ENCODE assay signal across 1 cellular context in the genomic region with DNA sequence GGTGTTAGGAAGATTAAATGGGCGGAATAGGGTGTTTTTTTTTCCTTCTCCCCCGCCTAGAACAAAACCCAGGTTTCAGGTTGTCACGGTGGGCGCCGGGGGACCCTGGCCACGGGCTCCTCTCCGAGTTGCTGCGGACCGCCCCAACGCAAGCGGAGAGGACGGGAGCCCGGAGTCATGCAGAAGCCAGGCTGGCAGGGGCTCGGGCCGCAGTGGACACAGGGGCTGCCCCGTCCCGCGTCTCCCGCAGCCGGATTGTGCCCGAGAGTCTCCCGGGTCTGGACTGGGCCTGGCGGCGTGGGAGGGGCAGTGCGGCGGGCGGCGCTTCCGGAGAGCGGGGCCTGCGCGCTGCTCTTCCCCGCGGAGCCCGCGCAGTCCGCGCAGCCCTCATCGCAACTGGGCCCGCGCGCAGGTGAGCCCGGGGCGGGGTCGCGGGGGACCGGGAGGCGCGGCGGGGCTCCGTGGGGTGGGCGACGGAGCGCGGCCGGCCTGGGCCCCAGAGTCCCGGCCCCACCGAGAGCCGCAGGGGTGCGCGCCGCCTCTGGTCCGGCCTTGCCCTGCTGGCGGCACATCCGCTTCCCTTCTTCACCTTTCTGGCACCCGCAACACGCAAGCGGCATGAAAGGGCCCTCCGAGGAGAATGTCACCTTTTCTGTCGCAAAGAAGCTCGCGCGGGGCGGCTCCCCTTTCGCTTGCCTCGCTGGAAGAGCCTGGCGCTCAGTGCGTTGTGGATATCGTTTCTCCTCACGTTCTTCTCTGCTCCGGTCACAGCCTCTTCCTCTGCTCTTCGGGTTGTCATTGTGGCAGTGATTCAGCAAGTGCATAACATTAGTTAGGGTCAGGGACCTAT.
TF ChIP-seq lines count a peak whose summit lies in the region.

A gene with protein sequence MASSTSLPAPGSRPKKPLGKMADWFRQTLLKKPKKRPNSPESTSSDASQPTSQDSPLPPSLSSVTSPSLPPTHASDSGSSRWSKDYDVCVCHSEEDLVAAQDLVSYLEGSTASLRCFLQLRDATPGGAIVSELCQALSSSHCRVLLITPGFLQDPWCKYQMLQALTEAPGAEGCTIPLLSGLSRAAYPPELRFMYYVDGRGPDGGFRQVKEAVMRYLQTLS (plus strand): TSS at position 352 of the 850 bp plus-strand sequence. CDS start 7,802 bp downstream, outside the sequence.

TF ChIP-seq in HepG2, 621 proteins besides CTCF, POLR2A, EP300 and RAD21 (continued from another document and continues in another):
- TF ChIP-seq, protein P1, sequence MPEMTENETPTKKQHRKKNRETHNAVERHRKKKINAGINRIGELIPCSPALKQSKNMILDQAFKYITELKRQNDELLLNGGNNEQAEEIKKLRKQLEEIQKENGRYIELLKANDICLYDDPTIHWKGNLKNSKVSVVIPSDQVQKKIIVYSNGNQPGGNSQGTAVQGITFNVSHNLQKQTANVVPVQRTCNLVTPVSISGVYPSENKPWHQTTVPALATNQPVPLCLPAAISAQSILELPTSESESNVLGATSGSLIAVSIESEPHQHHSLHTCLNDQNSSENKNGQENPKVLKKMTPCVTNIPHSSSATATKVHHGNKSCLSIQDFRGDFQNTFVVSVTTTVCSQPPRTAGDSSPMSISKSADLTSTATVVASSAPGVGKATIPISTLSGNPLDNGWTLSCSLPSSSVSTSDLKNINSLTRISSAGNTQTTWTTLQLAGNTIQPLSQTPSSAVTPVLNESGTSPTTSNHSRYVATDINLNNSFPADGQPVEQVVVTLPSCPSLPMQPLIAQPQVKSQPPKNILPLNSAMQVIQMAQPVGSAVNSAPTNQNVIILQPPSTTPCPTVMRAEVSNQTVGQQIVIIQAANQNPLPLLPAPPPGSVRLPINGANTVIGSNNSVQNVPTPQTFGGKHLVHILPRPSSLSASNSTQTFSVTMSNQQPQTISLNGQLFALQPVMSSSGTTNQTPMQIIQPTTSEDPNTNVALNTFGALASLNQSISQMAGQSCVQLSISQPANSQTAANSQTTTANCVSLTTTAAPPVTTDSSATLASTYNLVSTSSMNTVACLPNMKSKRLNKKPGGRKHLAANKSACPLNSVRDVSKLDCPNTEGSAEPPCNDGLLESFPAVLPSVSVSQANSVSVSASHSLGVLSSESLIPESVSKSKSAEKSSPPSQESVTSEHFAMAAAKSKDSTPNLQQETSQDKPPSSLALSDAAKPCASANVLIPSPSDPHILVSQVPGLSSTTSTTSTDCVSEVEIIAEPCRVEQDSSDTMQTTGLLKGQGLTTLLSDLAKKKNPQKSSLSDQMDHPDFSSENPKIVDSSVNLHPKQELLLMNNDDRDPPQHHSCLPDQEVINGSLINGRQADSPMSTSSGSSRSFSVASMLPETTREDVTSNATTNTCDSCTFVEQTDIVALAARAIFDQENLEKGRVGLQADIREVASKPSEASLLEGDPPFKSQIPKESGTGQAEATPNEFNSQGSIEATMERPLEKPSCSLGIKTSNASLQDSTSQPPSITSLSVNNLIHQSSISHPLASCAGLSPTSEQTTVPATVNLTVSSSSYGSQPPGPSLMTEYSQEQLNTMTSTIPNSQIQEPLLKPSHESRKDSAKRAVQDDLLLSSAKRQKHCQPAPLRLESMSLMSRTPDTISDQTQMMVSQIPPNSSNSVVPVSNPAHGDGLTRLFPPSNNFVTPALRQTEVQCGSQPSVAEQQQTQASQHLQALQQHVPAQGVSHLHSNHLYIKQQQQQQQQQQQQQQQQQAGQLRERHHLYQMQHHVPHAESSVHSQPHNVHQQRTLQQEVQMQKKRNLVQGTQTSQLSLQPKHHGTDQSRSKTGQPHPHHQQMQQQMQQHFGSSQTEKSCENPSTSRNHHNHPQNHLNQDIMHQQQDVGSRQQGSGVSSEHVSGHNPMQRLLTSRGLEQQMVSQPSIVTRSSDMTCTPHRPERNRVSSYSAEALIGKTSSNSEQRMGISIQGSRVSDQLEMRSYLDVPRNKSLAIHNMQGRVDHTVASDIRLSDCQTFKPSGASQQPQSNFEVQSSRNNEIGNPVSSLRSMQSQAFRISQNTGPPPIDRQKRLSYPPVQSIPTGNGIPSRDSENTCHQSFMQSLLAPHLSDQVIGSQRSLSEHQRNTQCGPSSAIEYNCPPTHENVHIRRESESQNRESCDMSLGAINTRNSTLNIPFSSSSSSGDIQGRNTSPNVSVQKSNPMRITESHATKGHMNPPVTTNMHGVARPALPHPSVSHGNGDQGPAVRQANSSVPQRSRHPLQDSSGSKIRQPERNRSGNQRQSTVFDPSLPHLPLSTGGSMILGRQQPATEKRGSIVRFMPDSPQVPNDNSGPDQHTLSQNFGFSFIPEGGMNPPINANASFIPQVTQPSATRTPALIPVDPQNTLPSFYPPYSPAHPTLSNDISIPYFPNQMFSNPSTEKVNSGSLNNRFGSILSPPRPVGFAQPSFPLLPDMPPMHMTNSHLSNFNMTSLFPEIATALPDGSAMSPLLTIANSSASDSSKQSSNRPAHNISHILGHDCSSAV (CRISPR knock-in tag; IDR thresholded peaks at IDR 0.05; ENCODE audit: borderline replicate concordance): no peak
- TF ChIP-seq ZNF709 (CRISPR knock-in tag; IDR thresholded peaks at IDR 0.05) (peak; percentile 53; the same call in 1 of the 2 replicates), TAF1 (CRISPR knock-in tag; IDR thresholded peaks at IDR 0.05) (peak; percentile 75; the same call in 1 of the 2 replicates), MED1 (CRISPR knock-in tag; IDR thresholded peaks at IDR 0.05) (peak; percentile 57), NR1H2 (CRISPR knock-in tag; IDR thresholded peaks at IDR 0.05; ENCODE audit: borderline replicate concordance, low read depth) (no peak), BORCS8-MEF2B (CRISPR knock-in tag; IDR thresholded peaks at IDR 0.05) (peak; percentile 57; the same call in 1 of the 2 replicates), SRSF9 (IDR thresholded peaks at IDR 0.05; ENCODE audit: borderline replicate concordance, insufficient read depth, low read depth, low read length, poor library complexity, severe bottlenecking) (no peak), FOXA3 (CRISPR knock-in tag; IDR thresholded peaks at IDR 0.05) (peak; percentile 21; the same call in 1 of the 2 replicates), ZNF234 (CRISPR knock-in tag; conservative IDR thresholded peaks at IDR 0.05) (no peak), ZNF678 (CRISPR knock-in tag; IDR thresholded peaks at IDR 0.05) (no peak), KDM2A (CRISPR knock-in tag; IDR thresholded peaks at IDR 0.05; ENCODE audit: borderline replicate concordance, low read depth) (peak; percentile 79), JDP2 (CRISPR knock-in tag; IDR thresholded peaks at IDR 0.05; ENCODE audit: borderline replicate concordance) (no peak; the same call in 1 of the 2 replicates), ELF4 (CRISPR knock-in tag; IDR thresholded peaks at IDR 0.05; ENCODE audit: borderline replicate concordance) (no peak; the same call in 1 of the 2 replicates), KLF15 (CRISPR knock-in tag; IDR thresholded peaks at IDR 0.05; ENCODE audit: borderline replicate concordance) (no peak), MIER2 (CRISPR knock-in tag; IDR thresholded peaks at IDR 0.05) (no peak), NR3C1 (CRISPR knock-in tag; IDR thresholded peaks at IDR 0.05) (no peak), ZKSCAN5 (CRISPR knock-in tag; IDR thresholded peaks at IDR 0.05) (no peak)
- TF ChIP-seq, protein P2, sequence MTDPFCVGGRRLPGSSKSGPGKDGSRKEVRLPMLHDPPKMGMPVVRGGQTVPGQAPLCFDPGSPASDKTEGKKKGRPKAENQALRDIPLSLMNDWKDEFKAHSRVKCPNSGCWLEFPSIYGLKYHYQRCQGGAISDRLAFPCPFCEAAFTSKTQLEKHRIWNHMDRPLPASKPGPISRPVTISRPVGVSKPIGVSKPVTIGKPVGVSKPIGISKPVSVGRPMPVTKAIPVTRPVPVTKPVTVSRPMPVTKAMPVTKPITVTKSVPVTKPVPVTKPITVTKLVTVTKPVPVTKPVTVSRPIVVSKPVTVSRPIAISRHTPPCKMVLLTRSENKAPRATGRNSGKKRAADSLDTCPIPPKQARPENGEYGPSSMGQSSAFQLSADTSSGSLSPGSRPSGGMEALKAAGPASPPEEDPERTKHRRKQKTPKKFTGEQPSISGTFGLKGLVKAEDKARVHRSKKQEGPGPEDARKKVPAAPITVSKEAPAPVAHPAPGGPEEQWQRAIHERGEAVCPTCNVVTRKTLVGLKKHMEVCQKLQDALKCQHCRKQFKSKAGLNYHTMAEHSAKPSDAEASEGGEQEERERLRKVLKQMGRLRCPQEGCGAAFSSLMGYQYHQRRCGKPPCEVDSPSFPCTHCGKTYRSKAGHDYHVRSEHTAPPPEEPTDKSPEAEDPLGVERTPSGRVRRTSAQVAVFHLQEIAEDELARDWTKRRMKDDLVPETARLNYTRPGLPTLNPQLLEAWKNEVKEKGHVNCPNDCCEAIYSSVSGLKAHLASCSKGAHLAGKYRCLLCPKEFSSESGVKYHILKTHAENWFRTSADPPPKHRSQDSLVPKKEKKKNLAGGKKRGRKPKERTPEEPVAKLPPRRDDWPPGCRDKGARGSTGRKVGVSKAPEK (CRISPR knock-in tag; IDR thresholded peaks at IDR 0.05; ENCODE audit: borderline replicate concordance): no peak
- TF ChIP-seq, protein P3, sequence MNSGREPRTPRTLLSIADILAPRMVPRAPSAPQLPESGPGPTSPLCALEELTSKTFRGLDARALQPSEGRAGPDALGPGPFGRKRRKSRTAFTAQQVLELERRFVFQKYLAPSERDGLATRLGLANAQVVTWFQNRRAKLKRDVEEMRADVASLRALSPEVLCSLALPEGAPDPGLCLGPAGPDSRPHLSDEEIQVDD (CRISPR knock-in tag; IDR thresholded peaks at IDR 0.05; ENCODE audit: borderline replicate concordance): no peak
- TF ChIP-seq, protein P4, sequence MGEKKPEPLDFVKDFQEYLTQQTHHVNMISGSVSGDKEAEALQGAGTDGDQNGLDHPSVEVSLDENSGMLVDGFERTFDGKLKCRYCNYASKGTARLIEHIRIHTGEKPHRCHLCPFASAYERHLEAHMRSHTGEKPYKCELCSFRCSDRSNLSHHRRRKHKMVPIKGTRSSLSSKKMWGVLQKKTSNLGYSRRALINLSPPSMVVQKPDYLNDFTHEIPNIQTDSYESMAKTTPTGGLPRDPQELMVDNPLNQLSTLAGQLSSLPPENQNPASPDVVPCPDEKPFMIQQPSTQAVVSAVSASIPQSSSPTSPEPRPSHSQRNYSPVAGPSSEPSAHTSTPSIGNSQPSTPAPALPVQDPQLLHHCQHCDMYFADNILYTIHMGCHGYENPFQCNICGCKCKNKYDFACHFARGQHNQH (CRISPR knock-in tag; IDR thresholded peaks at IDR 0.05): 0 out of 2 replicates have a peak, but pooled peaks have one; percentile 13
- TF ChIP-seq, protein P5, sequence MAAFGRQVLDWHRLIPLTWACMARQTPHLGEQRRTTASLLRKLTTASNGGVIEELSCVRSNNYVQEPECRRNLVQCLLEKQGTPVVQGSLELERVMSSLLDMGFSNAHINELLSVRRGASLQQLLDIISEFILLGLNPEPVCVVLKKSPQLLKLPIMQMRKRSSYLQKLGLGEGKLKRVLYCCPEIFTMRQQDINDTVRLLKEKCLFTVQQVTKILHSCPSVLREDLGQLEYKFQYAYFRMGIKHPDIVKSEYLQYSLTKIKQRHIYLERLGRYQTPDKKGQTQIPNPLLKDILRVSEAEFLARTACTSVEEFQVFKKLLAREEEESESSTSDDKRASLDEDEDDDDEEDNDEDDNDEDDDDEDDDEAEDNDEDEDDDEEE (CRISPR knock-in tag; IDR thresholded peaks at IDR 0.05): 0 out of 2 replicates have a peak, but pooled peaks have one; percentile 76
- TF ChIP-seq, protein P6, sequence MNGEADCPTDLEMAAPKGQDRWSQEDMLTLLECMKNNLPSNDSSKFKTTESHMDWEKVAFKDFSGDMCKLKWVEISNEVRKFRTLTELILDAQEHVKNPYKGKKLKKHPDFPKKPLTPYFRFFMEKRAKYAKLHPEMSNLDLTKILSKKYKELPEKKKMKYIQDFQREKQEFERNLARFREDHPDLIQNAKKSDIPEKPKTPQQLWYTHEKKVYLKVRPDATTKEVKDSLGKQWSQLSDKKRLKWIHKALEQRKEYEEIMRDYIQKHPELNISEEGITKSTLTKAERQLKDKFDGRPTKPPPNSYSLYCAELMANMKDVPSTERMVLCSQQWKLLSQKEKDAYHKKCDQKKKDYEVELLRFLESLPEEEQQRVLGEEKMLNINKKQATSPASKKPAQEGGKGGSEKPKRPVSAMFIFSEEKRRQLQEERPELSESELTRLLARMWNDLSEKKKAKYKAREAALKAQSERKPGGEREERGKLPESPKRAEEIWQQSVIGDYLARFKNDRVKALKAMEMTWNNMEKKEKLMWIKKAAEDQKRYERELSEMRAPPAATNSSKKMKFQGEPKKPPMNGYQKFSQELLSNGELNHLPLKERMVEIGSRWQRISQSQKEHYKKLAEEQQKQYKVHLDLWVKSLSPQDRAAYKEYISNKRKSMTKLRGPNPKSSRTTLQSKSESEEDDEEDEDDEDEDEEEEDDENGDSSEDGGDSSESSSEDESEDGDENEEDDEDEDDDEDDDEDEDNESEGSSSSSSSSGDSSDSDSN (CRISPR knock-in tag; IDR thresholded peaks at IDR 0.05): peak; percentile 88
- TF ChIP-seq, protein P7, sequence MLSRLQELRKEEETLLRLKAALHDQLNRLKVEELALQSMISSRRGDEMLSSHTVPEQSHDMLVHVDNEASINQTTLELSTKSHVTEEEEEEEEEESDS (CRISPR knock-in tag; IDR thresholded peaks at IDR 0.05; ENCODE audit: borderline replicate concordance): no peak
- TF ChIP-seq, protein P8, sequence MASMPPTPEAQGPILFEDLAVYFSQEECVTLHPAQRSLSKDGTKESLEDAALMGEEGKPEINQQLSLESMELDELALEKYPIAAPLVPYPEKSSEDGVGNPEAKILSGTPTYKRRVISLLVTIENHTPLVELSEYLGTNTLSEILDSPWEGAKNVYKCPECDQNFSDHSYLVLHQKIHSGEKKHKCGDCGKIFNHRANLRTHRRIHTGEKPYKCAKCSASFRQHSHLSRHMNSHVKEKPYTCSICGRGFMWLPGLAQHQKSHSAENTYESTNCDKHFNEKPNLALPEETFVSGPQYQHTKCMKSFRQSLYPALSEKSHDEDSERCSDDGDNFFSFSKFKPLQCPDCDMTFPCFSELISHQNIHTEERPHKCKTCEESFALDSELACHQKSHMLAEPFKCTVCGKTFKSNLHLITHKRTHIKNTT (CRISPR knock-in tag; IDR thresholded peaks at IDR 0.05): no peak
- TF ChIP-seq, protein P9, sequence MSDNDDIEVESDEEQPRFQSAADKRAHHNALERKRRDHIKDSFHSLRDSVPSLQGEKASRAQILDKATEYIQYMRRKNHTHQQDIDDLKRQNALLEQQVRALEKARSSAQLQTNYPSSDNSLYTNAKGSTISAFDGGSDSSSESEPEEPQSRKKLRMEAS (IDR thresholded peaks at IDR 0.05): peak; percentile 46; the same call in 1 of the 2 replicates
- TF ChIP-seq, protein P10, sequence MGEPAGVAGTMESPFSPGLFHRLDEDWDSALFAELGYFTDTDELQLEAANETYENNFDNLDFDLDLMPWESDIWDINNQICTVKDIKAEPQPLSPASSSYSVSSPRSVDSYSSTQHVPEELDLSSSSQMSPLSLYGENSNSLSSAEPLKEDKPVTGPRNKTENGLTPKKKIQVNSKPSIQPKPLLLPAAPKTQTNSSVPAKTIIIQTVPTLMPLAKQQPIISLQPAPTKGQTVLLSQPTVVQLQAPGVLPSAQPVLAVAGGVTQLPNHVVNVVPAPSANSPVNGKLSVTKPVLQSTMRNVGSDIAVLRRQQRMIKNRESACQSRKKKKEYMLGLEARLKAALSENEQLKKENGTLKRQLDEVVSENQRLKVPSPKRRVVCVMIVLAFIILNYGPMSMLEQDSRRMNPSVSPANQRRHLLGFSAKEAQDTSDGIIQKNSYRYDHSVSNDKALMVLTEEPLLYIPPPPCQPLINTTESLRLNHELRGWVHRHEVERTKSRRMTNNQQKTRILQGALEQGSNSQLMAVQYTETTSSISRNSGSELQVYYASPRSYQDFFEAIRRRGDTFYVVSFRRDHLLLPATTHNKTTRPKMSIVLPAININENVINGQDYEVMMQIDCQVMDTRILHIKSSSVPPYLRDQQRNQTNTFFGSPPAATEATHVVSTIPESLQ (CRISPR knock-in tag; conservative IDR thresholded peaks at IDR 0.05): no peak
- TF ChIP-seq, protein P11, sequence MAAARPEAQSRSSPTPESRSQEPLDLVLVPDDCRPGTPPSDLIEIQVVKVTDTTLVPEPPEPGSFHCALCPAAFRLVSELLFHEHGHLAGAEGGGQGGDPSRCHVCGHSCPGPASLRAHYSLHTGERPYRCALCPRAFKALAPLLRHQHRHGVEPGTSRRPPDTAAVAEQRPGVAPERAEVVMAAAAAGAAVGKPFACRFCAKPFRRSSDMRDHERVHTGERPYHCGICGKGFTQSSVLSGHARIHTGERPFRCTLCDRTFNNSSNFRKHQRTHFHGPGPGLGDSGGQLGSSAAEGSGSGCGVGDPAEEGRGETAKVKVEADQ (CRISPR knock-in tag; IDR thresholded peaks at IDR 0.05; ENCODE audit: borderline replicate concordance): no peak
